In the genomic region with DNA sequence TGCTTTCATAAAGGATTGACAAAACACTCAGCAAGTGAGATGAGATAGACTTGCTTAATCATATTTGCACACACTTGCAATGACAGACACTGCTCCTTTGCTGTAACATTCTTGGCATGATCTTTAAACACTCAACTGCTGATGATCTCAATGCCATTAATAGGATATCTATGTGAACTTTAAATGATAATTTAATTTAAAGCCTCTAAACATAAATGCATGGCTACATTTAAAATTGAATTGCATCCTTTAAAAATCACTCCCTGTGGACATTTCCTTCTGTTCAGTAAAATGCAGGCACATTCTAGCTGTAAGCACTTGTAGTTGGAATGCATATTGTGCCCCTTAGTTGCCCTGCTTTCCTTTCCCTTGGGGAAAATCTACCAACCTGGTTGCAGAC, we compare ENCODE assay signal across 18 cellular contexts.
"Had no signal": no experiment of that assay in that cellular context is flagged by ENCODE, and none has a peak within 500 bp of the region (broad histone marks: within the 10 kb centered on the region; RNA-seq: fewer than 3 reads in every experiment).

No MANE protein-coding gene starts in this region.

- DNase-seq: effector memory CD8-positive, alpha-beta T cell; foreskin fibroblast; head of caudate nucleus; kidney; left cardiac atrium; left ventricle myocardium superior; mesenchymal stem cell; midbrain; psoas muscle; retina; right lobe of liver; stimulated activated CD4-positive, alpha-beta T cell treated with anti-CD3 and anti-CD28 coated beads, Interleukin-4, amount 100 ng/mL, for 1 hour; stimulated activated CD8-positive, alpha-beta memory T cell treated with anti-CD3 and anti-CD28 coated beads, Interleukin-4, amount 100 ng/mL, for 48 hours; stimulated activated naive CD8-positive, alpha-beta T cell treated with anti-CD3 and anti-CD28 coated beads, Interleukin-15, Interleukin-2, amounts not matched to agents 100 U/mL and 50 U/mL, for 24 hours; thyroid gland had no signal

- ATAC-seq: effector memory CD8-positive, alpha-beta T cell; gastroesophageal sphincter; left cardiac atrium; left ventricle myocardium superior; natural killer cell treated with Interleukin-12 subunit alpha and Interleukin-12 subunit beta and Interleukin-15 and Interleukin-18, amount 100 ng/mL, for 72 hours; psoas muscle; right lobe of liver; stimulated activated effector memory CD8-positive, alpha-beta T cell treated with anti-CD3 and anti-CD28 coated beads, Interleukin-12 subunit alpha, Interleukin-12 subunit beta, amount 100 ng/mL, for 72 hours; stimulated activated naive CD8-positive, alpha-beta T cell treated with anti-CD3 and anti-CD28 coated beads, Interleukin-15, Interleukin-2, amounts not matched to agents 100 U/mL and 50 U/mL, for 24 hours had no signal
